8 cellular contexts compared by ENCODE assay signal in genomic region chr11:2139118-2139490, GRCh38.
DNase-seq lines count a peak whose midpoint lies in the region; ATAC-seq and TF ChIP-seq lines count a peak whose summit lies in the region.

Gene IGF2, minus strand, starts transcription at chr11:2139389. Its CDS starts 3,866 bp downstream, at chr11:2135523.

- no peak for ATAC-seq in HG02938 (IDR thresholded peaks at IDR 0.05; ENCODE audit: unreplicated experiment)

- no peaks in the 10 kb centered on the region for H3K9me3 Mint-ChIP-seq in nephron progenitor cell

- peaks cover 47% of the 10 kb centered on the region for H3K4me1 Mint-ChIP-seq in nephron progenitor cell

- peak within 1 kb of the TSS; percentile 28 for H3K4me3 ChIP-seq in epithelial cell of esophagus (ENCODE audit: low read length)

- H3K36me3 Mint-ChIP-seq in nephron progenitor cell (ENCODE audit: low read depth), result peaks cover 17% of the 10 kb centered on the region

- peaks cover 68% of the 10 kb centered on the region for H3K27me3 Mint-ChIP-seq in nephron progenitor cell (ENCODE audit: low read depth, poor library complexity)

- DNase-seq in AG08396 (ENCODE audit: low spot score), result peak; percentile 88
- DNase-seq in NCI-H748 (lab: John Stamatoyannopoulos, UW; ENCODE audit: unreplicated experiment), result peak; percentile 77
- DNase-seq in epithelial cell of esophagus (ENCODE audit: low read depth), result no peak
- peak; percentile 71 for DNase-seq in nephron progenitor cell
- no peak for DNase-seq in GM03348 (ENCODE audit: low spot score)
- DNase-seq in islet precursor cell, result no peak
- DNase-seq in nucleus accumbens (lab: John Stamatoyannopoulos, UW), result no peak

- H3K27ac Mint-ChIP-seq in nephron progenitor cell, result no peak within 1 kb of the TSS

- TF ChIP-seq CTCF in epithelial cell of esophagus (IDR thresholded peaks at IDR 0.05; ENCODE audit: insufficient read depth, low read depth, low read length, missing control alignments), result no peak
- TF ChIP-seq CTCF in nephron progenitor cell (IDR thresholded peaks at IDR 0.05), result no peak

- H3K4me3 Mint-ChIP-seq in nephron progenitor cell, result peak within 1 kb of the TSS; percentile 92

Comparison
In these comparisons a context has a peak if more than half of its experiments do, and no peak if none do; other contexts are left out.
1. DNase-seq: peak in AG08396 (single experiment), NCI-H748 (single experiment) and nephron progenitor cell (single experiment); none in epithelial cell of esophagus (single experiment), GM03348 (single experiment), islet precursor cell (single experiment) and nucleus accumbens (0 of 56).